ENCODE assay signal across 29 cellular contexts in the genomic region with DNA sequence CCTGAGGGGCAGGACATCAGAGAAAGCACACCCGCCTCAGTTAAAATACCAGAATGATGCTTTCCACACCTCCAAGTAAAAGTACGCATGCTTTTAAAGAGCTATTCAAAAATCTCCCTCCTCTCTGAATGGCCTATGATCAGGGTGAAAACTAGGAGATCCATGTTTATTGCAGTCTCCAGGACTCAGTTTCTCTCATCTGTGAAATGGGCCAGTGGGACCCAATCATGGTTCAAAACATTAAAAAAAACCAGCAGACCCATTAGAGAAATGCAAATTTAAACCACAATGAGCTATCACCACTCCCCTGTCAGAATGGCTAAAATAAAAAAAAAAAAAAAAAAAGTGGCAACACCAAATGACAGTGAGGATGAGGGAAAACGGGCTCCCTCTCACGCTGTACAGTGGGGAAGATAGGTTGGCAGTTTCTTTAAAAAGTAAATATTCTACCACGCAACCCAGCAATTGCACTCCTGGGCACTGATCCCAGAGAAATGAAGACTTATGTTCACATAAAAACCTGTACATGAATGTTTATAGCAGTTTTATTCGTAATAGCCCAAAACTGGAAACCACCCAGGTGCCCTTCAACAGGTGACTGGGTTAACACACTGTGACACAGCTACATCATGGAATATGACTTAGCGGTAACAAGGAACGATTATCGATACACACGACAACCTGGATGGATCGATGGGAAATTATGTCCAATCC.
"Had no signal": no experiment of that assay in that cellular context is flagged by ENCODE, and none has a peak within 500 bp of the region (broad histone marks: within the 10 kb centered on the region; RNA-seq: fewer than 3 reads in every experiment).

No MANE protein-coding gene starts in this region.

- H3K4me3 Mint-ChIP-seq: activated CD4-positive, alpha-beta memory T cell treated with anti-CD3 and anti-CD28 coated beads, Interleukin-2, amount 10 ng/mL, durations not matched to agents 7 days and 5 days; activated CD4-positive, alpha-beta T cell treated with anti-CD3 and anti-CD28 coated beads for 36 hours; activated naive CD4-positive, alpha-beta T cell treated with anti-CD3 and anti-CD28 coated beads for 36 hours; activated naive CD8-positive, alpha-beta T cell; activated T-helper 17 cell treated with anti-CD3 and anti-CD28 coated beads, Interleukin-2, amount 50 U/mL, for 72 hours had no signal

- H3K27me3 Mint-ChIP-seq: activated CD4-positive, alpha-beta memory T cell treated with anti-CD3 and anti-CD28 coated beads, Interleukin-2, amount 10 ng/mL, durations not matched to agents 7 days and 5 days had no signal

- DNase-seq: activated CD4-positive, alpha-beta memory T cell treated with anti-CD3 and anti-CD28 coated beads, Interleukin-2, amount 10 ng/mL, durations not matched to agents 7 days and 5 days; activated CD4-positive, alpha-beta T cell treated with anti-CD3 and anti-CD28 coated beads for 36 hours; activated CD4-positive, alpha-beta T cell treated with anti-CD3 and anti-CD28 coated beads, Interleukin-2, amount 50 U/mL, for 1 hour; activated gamma-delta T cell; activated naive CD4-positive, alpha-beta T cell treated with anti-CD3 and anti-CD28 coated beads for 36 hours; activated T-cell treated with anti-CD3 and anti-CD28 coated beads for 4 hours; activated T-cell treated with anti-CD3 and anti-CD28 coated beads, Interleukin-2, amount 50 U/mL, for 48 hours; amygdala; brain microvascular endothelial cell; caudate nucleus; Kasumi-1; NCI-H1092; NCI-H1417; NCI-H1930; NCI-H2107; NCI-H2171 treated with DMSO at 0.1 percent for 48 hours; NCI-H226; NCI-H526; NCI-H774; NK-92 treated with Interleukin-12 subunit alpha and Interleukin-12 subunit beta, amount 100 ng/mL, for 24 hours; OCI-M1; RPMI8226; T-helper 1 cell had no signal

- H3K36me3 Mint-ChIP-seq: activated naive CD8-positive, alpha-beta T cell had no signal

- H3K27ac Mint-ChIP-seq: activated CD4-positive, alpha-beta memory T cell treated with anti-CD3 and anti-CD28 coated beads, Interleukin-2, amount 10 ng/mL, durations not matched to agents 7 days and 5 days; activated CD4-positive, alpha-beta T cell treated with anti-CD3 and anti-CD28 coated beads for 36 hours; activated naive CD4-positive, alpha-beta T cell treated with anti-CD3 and anti-CD28 coated beads for 36 hours; activated naive CD8-positive, alpha-beta T cell; activated T-helper 17 cell treated with anti-CD3 and anti-CD28 coated beads, Interleukin-2, amount 50 U/mL, for 72 hours had no signal

- H3K27me3 ChIP-seq: brain microvascular endothelial cell had no signal

- H3K4me1 Mint-ChIP-seq: activated CD4-positive, alpha-beta memory T cell treated with anti-CD3 and anti-CD28 coated beads, Interleukin-2, amount 10 ng/mL, durations not matched to agents 7 days and 5 days; activated CD4-positive, alpha-beta T cell treated with anti-CD3 and anti-CD28 coated beads for 36 hours; activated T-helper 17 cell treated with anti-CD3 and anti-CD28 coated beads, Interleukin-2, amount 50 U/mL, for 72 hours had no signal

- H3K4me3 ChIP-seq: SK-N-MC had no signal

- H3K27ac ChIP-seq: brain microvascular endothelial cell, SK-N-MC, VCaP had no signal

- H3K9me3 Mint-ChIP-seq: activated CD4-positive, alpha-beta memory T cell treated with anti-CD3 and anti-CD28 coated beads, Interleukin-2, amount 10 ng/mL, durations not matched to agents 7 days and 5 days; activated T-helper 17 cell treated with anti-CD3 and anti-CD28 coated beads, Interleukin-2, amount 50 U/mL, for 72 hours had no signal

- H3K36me3 ChIP-seq: brain microvascular endothelial cell had no signal

- ATAC-seq: activated CD4-positive, alpha-beta T cell treated with anti-CD3 and anti-CD28 coated beads for 36 hours; activated T-helper 17 cell treated with anti-CD3 and anti-CD28 coated beads, Interleukin-2, amount 50 U/mL, for 72 hours; Panc1; Right ventricle myocardium inferior had no signal
